In the genomic region with DNA sequence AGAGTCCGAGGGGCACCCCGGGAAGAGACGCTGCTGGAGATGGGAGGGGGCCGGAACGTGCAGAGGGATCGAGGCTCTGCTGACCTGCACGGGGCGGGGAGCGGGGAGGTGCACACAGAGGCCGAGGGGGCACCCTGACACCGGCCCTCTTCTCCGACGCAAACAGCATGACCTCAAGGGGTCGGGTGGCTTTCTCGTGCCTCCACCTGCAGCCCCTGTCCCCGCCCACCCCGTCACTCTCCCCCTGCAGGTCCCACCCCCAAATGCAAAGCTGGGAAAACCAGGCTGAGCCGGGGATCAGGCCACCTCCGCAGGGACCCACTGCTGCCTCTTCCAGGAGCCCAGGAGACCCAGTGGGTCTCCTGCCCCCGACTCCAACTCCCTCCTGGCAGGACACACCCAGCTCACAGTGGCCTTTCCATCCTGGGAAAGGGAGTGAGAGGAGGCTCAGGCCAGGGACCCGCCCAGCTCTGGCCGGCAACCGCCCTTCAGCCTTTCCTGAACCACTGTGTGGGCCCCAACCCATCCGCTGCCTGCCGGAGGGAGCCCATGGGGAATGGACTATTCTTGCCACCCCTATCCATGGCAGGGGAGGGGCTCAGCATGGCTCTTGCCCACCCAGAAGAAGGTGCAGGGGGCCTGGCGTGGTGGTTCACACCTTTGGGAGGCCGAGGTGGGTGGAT, we compare ENCODE assay signal across 19 cellular contexts. TPM values are rescaled to one million over a fixed set of nuclear protein-coding genes. Genes with fewer than 3 reads are reported as not detected.
DNase-seq lines count a peak whose midpoint lies in the region; ATAC-seq and TF ChIP-seq lines count a peak whose summit lies in the region.
"Had no signal": no experiment of that assay in that cellular context is flagged by ENCODE, and none has a peak within 500 bp of the region (broad histone marks: within the 10 kb centered on the region; RNA-seq: fewer than 3 reads in every experiment).

No MANE protein-coding gene starts in this region.

- DNase-seq in CD8-positive, alpha-beta T cell: no peak
- DNase-seq in activated B cell treated with CpG ODN at 0.5 μM for 24 hours (no peak), mucosa of descending colon (no peak), retina (no peak), superior temporal gyrus (ENCODE audit: extremely low spot score) (no peak)
- no peak for DNase-seq in NK-92 treated with Interleukin-12 subunit alpha and Interleukin-12 subunit beta, amount 100 ng/mL, for 24 hours (lab: John Stamatoyannopoulos, UW)
- DNase-seq: glutamatergic neuron, KG1, mesenchymal stem cell, NCI-H1048, NCI-H748 treated with DMSO at 0.1 percent for 48 hours, nucleus accumbens, PC-9, SK-N-SH had no signal

- H3K27me3 ChIP-seq in BLaER1: no peaks in the 10 kb centered on the region
- H3K27me3 ChIP-seq in CD8-positive, alpha-beta T cell (ENCODE audit: insufficient read depth, low read length): no peaks in the 10 kb centered on the region
- H3K27me3 ChIP-seq: adrenal gland, tibial nerve had no signal

- peak overlapping the region; percentile 63 for H3K4me3 Mint-ChIP-seq in CD8-positive, alpha-beta T cell
- peak overlapping the region; percentile 58 for H3K4me3 Mint-ChIP-seq in activated B cell treated with CpG ODN at 0.5 μM for 24 hours

- peak overlapping the region; percentile 65; the same call in 1 of the 2 replicates for H3K9ac ChIP-seq in BLaER1
- H3K9ac ChIP-seq: SK-N-SH had no signal

- H3K4me3 ChIP-seq in BLaER1: peak overlapping the region; percentile 25; the same call in 1 of the 2 replicates
- H3K4me3 ChIP-seq in CD8-positive, alpha-beta T cell (ENCODE audit: low read depth, low read length): no peak overlapping the region
- no peak overlapping the region for H3K4me3 ChIP-seq in mucosa of descending colon
- H3K4me3 ChIP-seq: adrenal gland, PC-9, tibial nerve had no signal

- intact Hi-C loops in CD8-positive, alpha-beta T cell (cut with DNase I, micrococcal nuclease): no loop called here
- intact Hi-C loops in activated B cell treated with CpG ODN at 0.5 μM for 24 hours (cut with micrococcal nuclease) (loop anchor here (1.0 to 2.0 kb wide), 6 partner anchors 8 to 472 kb away; partner anchors contain the start of genes GALNS, PIEZO1, TRAPPC2L and ZNF778), mucosa of descending colon (cut with DNase I, micrococcal nuclease) (loop anchor here in 1 of 2 donors (5.0 kb wide), 1 partner anchor 37 kb away; no protein-coding TSS in a partner anchor)

- H3K4me1 Mint-ChIP-seq in CD8-positive, alpha-beta T cell (ENCODE audit: low read depth): peaks cover 25% of the 10 kb centered on the region
- H3K4me1 Mint-ChIP-seq in activated B cell treated with CpG ODN at 0.5 μM for 24 hours: peaks cover 59% of the 10 kb centered on the region

- H4K20me1 ChIP-seq in BLaER1: peaks cover 98% of the 10 kb centered on the region

- POLR2A ChIA-PET in CD8-positive, alpha-beta T cell (lab: Charles Lee): interaction anchor here (0.8 to 1.3 kb wide), 5 partner anchors 37 to 113 kb away, joined by 3 to 6 read pairs (median 4); partner anchors contain the start of gene PIEZO1
- POLR2A ChIA-PET in activated B cell treated with CpG ODN at 0.5 μM for 24 hours (lab: Charles Lee): interaction anchor here (0.6 to 3.9 kb wide), 14 partner anchors 8 to 309 kb away, joined by 3 to 30 read pairs (median 5); partner anchors contain the start of gene APRT

- peaks cover 6% of the 10 kb centered on the region for H3K36me3 Mint-ChIP-seq in CD8-positive, alpha-beta T cell
- peaks cover 8% of the 10 kb centered on the region for H3K36me3 Mint-ChIP-seq in activated B cell treated with CpG ODN at 0.5 μM for 24 hours (ENCODE audit: low read depth)

- H3K4me1 ChIP-seq in BLaER1: peaks cover 93% of the 10 kb centered on the region
- H3K4me1 ChIP-seq in CD8-positive, alpha-beta T cell (ENCODE audit: insufficient read depth, low read length): peaks cover 33% of the 10 kb centered on the region
- peaks cover 14% of the 10 kb centered on the region for H3K4me1 ChIP-seq in mucosa of descending colon (ENCODE audit: low read depth)

- no peak for TF ChIP-seq CTCF in CD8-positive, alpha-beta T cell (IDR thresholded peaks at IDR 0.05)
- TF ChIP-seq CTCF in activated B cell treated with CpG ODN at 0.5 μM for 24 hours (IDR thresholded peaks at IDR 0.05) (no peak), mucosa of descending colon (IDR thresholded peaks at IDR 0.05) (no peak)

- no peak overlapping the region for H3K27ac Mint-ChIP-seq in CD8-positive, alpha-beta T cell
- H3K27ac Mint-ChIP-seq in activated B cell treated with CpG ODN at 0.5 μM for 24 hours: no peak overlapping the region

- H3K27me3 Mint-ChIP-seq in CD8-positive, alpha-beta T cell (ENCODE audit: low read depth): no peaks in the 10 kb centered on the region
- no peaks in the 10 kb centered on the region for H3K27me3 Mint-ChIP-seq in activated B cell treated with CpG ODN at 0.5 μM for 24 hours
- H3K27me3 Mint-ChIP-seq: activated CD4-positive, alpha-beta memory T cell treated with anti-CD3 and anti-CD28 coated beads, Interleukin-2, amount 10 ng/mL, durations not matched to agents 7 days and 5 days had no signal

- peak overlapping the region; percentile 65 for H3K27ac ChIP-seq in BLaER1
- no peak overlapping the region for H3K27ac ChIP-seq in CD8-positive, alpha-beta T cell (ENCODE audit: low read depth, low read length)
- H3K27ac ChIP-seq: PC-9 had no signal

- no peak for ATAC-seq in CD8-positive, alpha-beta T cell
- ATAC-seq in activated B cell treated with CpG ODN at 0.5 μM for 24 hours (ENCODE audit: low read depth): no peak
- ATAC-seq in mucosa of descending colon: peak; percentile 15
- ATAC-seq in HG03159 (IDR thresholded peaks at IDR 0.05; ENCODE audit: unreplicated experiment): no peak

- H3K4me2 ChIP-seq in BLaER1: peak overlapping the region; percentile 88
- H3K4me2 ChIP-seq: PC-9, SK-N-SH had no signal

- H3K9me3 ChIP-seq in BLaER1: no peaks in the 10 kb centered on the region
- H3K9me3 ChIP-seq in CD8-positive, alpha-beta T cell (ENCODE audit: low read length): no peaks in the 10 kb centered on the region
- no peaks in the 10 kb centered on the region for H3K9me3 ChIP-seq in mucosa of descending colon
- H3K9me3 ChIP-seq: adrenal gland, SK-N-SH, tibial nerve had no signal

- H3K9me3 Mint-ChIP-seq in CD8-positive, alpha-beta T cell: no peaks in the 10 kb centered on the region
- no peaks in the 10 kb centered on the region for H3K9me3 Mint-ChIP-seq in activated B cell treated with CpG ODN at 0.5 μM for 24 hours
- H3K9me3 Mint-ChIP-seq: activated CD4-positive, alpha-beta memory T cell treated with anti-CD3 and anti-CD28 coated beads, Interleukin-2, amount 10 ng/mL, durations not matched to agents 7 days and 5 days had no signal

- CTCF ChIA-PET in CD8-positive, alpha-beta T cell (lab: Charles Lee): interaction anchor here (0.9 to 3.9 kb wide), 15 partner anchors 8 to 113 kb away, joined by 3 to 32 read pairs (median 5); partner anchors contain the start of gene PIEZO1
- CTCF ChIA-PET in activated B cell treated with CpG ODN at 0.5 μM for 24 hours (lab: Charles Lee): interaction anchor here (1.0 to 3.7 kb wide), 6 partner anchors 8 to 471 kb away, joined by 3 to 33 read pairs (median 4); partner anchors contain the start of genes GALNS, PIEZO1 and TRAPPC2L

- H3K36me3 ChIP-seq in BLaER1 (peaks cover 57% of the 10 kb centered on the region), mucosa of descending colon (ENCODE audit: low read depth) (no peaks in the 10 kb centered on the region)
- H3K36me3 ChIP-seq in CD8-positive, alpha-beta T cell (ENCODE audit: insufficient read depth, low read length): no peaks in the 10 kb centered on the region

RNA-seq across cellular contexts. Expression of gene CTU2, which starts 38.7 kb away (rescaled TPM):
- total RNA-seq in CD8-positive, alpha-beta T cell: 10 to 100 TPM; 59.5 to 60.4 TPM
- total RNA-seq in activated B cell treated with CpG ODN at 0.5 μM for 24 hours (28.8 and 36.7 TPM in 2 replicates), mucosa of descending colon (10 to 100 TPM in 2 of 3 donors, 1 to 10 TPM in 1; 9.6 to 16.1 (median 13.6) TPM)

RNA-seq across cellular contexts. Expression of gene RNF166, which starts 38.8 kb away (rescaled TPM):
- 100 to 1,000 TPM; 371 to 406 TPM for total RNA-seq in CD8-positive, alpha-beta T cell
- 31.0 and 45.3 TPM in 2 replicates for total RNA-seq in activated B cell treated with CpG ODN at 0.5 μM for 24 hours
- 10 to 100 TPM in 2 of 3 donors, 1 to 10 TPM in 1; 9.5 to 22.8 (median 15.1) TPM for total RNA-seq in mucosa of descending colon

RNA-seq across cellular contexts. Expression of gene PIEZO1, which starts 40.0 kb away (rescaled TPM):
- 10 to 100 TPM; 67.4 to 70.1 TPM for total RNA-seq in CD8-positive, alpha-beta T cell
- total RNA-seq in activated B cell treated with CpG ODN at 0.5 μM for 24 hours: 75.2 and 85.9 TPM in 2 replicates
- total RNA-seq in mucosa of descending colon: 100 to 1,000 TPM in 2 of 3 donors, 10 to 100 TPM in 1; 71.4 to 218 (median 129) TPM

RNA-seq across cellular contexts. Expression of gene CDT1, which starts 58.6 kb away (rescaled TPM):
- total RNA-seq in CD8-positive, alpha-beta T cell: 1 to 10 TPM; 1.2 to 2.3 TPM
- total RNA-seq in activated B cell treated with CpG ODN at 0.5 μM for 24 hours (4.3 and 5.5 TPM in 2 replicates), mucosa of descending colon (10 to 100 TPM in 1 of 3 donors, 1 to 10 TPM in 2; 2.9 to 20.9 (median 7.6) TPM)

RNA-seq across cellular contexts. Expression of gene SNAI3, which starts 58.7 kb away (rescaled TPM):
- total RNA-seq in CD8-positive, alpha-beta T cell: 1 to 10 TPM; 3.1 to 3.4 TPM
- 1.5 and 2.7 TPM in 2 replicates for total RNA-seq in activated B cell treated with CpG ODN at 0.5 μM for 24 hours
- under 1 TPM; 0.28 to 0.82 (median 0.55) TPM for total RNA-seq in mucosa of descending colon
